ENCODE assay signal across 16 cellular contexts in the genomic region with DNA sequence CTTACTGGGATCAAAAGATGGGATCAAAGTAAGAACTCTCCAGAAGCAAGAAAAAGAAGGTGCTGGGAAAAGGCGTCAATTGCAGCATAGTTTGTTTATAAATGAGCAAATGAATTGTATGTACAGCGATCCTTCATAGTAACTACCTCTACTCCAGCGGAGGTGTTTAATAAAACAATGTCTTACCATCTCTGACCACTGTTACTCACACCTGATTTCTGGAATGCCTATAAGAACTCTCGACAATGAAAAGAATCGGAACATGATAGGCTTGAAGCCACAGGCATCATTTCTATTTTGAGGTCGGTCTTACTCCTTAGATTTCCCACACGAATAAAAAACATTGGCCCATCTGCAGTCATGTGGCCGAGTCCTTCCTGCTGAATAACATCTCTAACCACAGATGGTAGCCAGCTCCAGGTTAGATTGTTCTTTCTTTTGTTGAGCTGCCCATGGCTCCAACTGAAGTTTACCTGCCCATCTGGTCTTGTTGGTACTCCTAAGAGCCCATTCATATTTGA.
DNase-seq lines count a peak whose midpoint lies in the region; ATAC-seq and TF ChIP-seq lines count a peak whose summit lies in the region.
"Had no signal": no experiment of that assay in that cellular context is flagged by ENCODE, and none has a peak within 500 bp of the region (broad histone marks: within the 10 kb centered on the region; RNA-seq: fewer than 3 reads in every experiment).

No MANE protein-coding gene starts in this region.

- H3K36me3 ChIP-seq in left ventricle myocardium inferior (no peaks in the 10 kb centered on the region), left lung (no peaks in the 10 kb centered on the region), sigmoid colon (no peaks in the 10 kb centered on the region)
- H3K36me3 ChIP-seq: BLaER1 treated with 17β-estradiol and CSF1 and Interleukin-3, amounts not matched to agents 10 nM and 100 nM had no signal

- WGBS in sigmoid colon, 2 donors, result 91 to 94% methylated on average over 8 of the region's 8 CpGs

- no peak for TF ChIP-seq EP300 in sigmoid colon (IDR thresholded peaks at IDR 0.05)

- ATAC-seq in left ventricle myocardium superior (no peak), left lung (peak; percentile 55), GM21423 (IDR thresholded peaks at IDR 0.05; ENCODE audit: unreplicated experiment) (no peak)

- TF ChIP-seq CTCF in left ventricle myocardium inferior (IDR thresholded peaks at IDR 0.05; ENCODE audit: borderline replicate concordance) (no peak), left lung (IDR thresholded peaks at IDR 0.05) (no peak), sigmoid colon (IDR thresholded peaks at IDR 0.05) (no peak), osteocyte (IDR thresholded peaks at IDR 0.05) (no peak)

- H3K27ac Mint-ChIP-seq in osteocyte (ENCODE audit: unreplicated experiment), result no peak overlapping the region
- H3K27ac Mint-ChIP-seq: CD4-positive, CD25-positive, alpha-beta regulatory T cell; H9; IgD-negative memory B cell had no signal

- no peaks in the 10 kb centered on the region for H3K27me3 Mint-ChIP-seq in osteocyte (ENCODE audit: unreplicated experiment)
- H3K27me3 Mint-ChIP-seq: CD4-positive, CD25-positive, alpha-beta regulatory T cell; IgD-negative memory B cell had no signal

- peaks cover 49% of the 10 kb centered on the region for H3K4me1 ChIP-seq in left ventricle myocardium inferior
- peaks cover 0 to 8% of the 10 kb centered on the region in 2 donors for H3K4me1 ChIP-seq in left lung
- peaks cover 0 to 21% (median 5%) of the 10 kb centered on the region in 4 donors for H3K4me1 ChIP-seq in sigmoid colon

- H3K36me3 Mint-ChIP-seq in osteocyte (ENCODE audit: unreplicated experiment), result no peaks in the 10 kb centered on the region
- H3K36me3 Mint-ChIP-seq: CD4-positive, CD25-positive, alpha-beta regulatory T cell had no signal

- H3K4me3 ChIP-seq in left ventricle myocardium inferior (no peak overlapping the region), left lung (no peak overlapping the region), sigmoid colon (no peak overlapping the region)
- H3K4me3 ChIP-seq: BLaER1 treated with 17β-estradiol and CSF1 and Interleukin-3, amounts not matched to agents 10 nM and 100 nM had no signal

- TF ChIP-seq POLR2A in sigmoid colon (IDR thresholded peaks at IDR 0.05), result no peak

- peaks cover 32% of the 10 kb centered on the region for H3K4me1 Mint-ChIP-seq in osteocyte (ENCODE audit: unreplicated experiment)

- H3K9me3 Mint-ChIP-seq in osteocyte (ENCODE audit: unreplicated experiment), result peaks cover 3% of the 10 kb centered on the region
- H3K9me3 Mint-ChIP-seq: CD4-positive, CD25-positive, alpha-beta regulatory T cell; IgD-negative memory B cell had no signal

- H3K27me3 ChIP-seq in left ventricle myocardium inferior (ENCODE audit: low read depth) (no peaks in the 10 kb centered on the region), left lung (no peaks in the 10 kb centered on the region), sigmoid colon (no peaks in the 10 kb centered on the region)
- H3K27me3 ChIP-seq: BLaER1 treated with 17β-estradiol and CSF1 and Interleukin-3, amounts not matched to agents 10 nM and 100 nM had no signal

- H3K9me3 ChIP-seq in left ventricle myocardium inferior (replicated peaks), result no peaks in the 10 kb centered on the region
- no peaks in the 10 kb centered on the region for H3K9me3 ChIP-seq in left lung
- no peaks in the 10 kb centered on the region for H3K9me3 ChIP-seq in sigmoid colon

- intact Hi-C loops in left ventricle myocardium inferior (cut with micrococcal nuclease) (no loop called here), left ventricle myocardium superior (cut with micrococcal nuclease) (no loop called here), left lung (cut with DNase I) (no loop called here), sigmoid colon (cut with DNase I) (no loop called here)

- H3K4me3 Mint-ChIP-seq in osteocyte (ENCODE audit: unreplicated experiment), result no peak overlapping the region
- H3K4me3 Mint-ChIP-seq: CD4-positive, CD25-positive, alpha-beta regulatory T cell; H9; IgD-negative memory B cell had no signal

- DNase-seq in left ventricle myocardium inferior (no peak), left ventricle myocardium superior (no peak), left lung (no peak), sigmoid colon (peak; percentile 8), NCI-H2196 treated with DMSO at 0.1 percent for 48 hours (lab: John Stamatoyannopoulos, UW; ENCODE audit: unreplicated experiment) (no peak), osteocyte (ENCODE audit: extremely low spot score, unreplicated experiment) (no peak)
- DNase-seq: 8988T; ACHN; CD4-positive, CD25-positive, alpha-beta regulatory T cell; DMS53; GF-D8; GOT3; H9 had no signal

- H3K27ac ChIP-seq in left ventricle myocardium inferior (replicated peaks), result peak overlapping the region; percentile 74
- no peak overlapping the region for H3K27ac ChIP-seq in left lung
- H3K27ac ChIP-seq in sigmoid colon, result no peak overlapping the region
- H3K27ac ChIP-seq: BLaER1 treated with 17β-estradiol and CSF1 and Interleukin-3, amounts not matched to agents 10 nM and 100 nM had no signal
